ENCODE assay signal across 15 cellular contexts in the genomic region with DNA sequence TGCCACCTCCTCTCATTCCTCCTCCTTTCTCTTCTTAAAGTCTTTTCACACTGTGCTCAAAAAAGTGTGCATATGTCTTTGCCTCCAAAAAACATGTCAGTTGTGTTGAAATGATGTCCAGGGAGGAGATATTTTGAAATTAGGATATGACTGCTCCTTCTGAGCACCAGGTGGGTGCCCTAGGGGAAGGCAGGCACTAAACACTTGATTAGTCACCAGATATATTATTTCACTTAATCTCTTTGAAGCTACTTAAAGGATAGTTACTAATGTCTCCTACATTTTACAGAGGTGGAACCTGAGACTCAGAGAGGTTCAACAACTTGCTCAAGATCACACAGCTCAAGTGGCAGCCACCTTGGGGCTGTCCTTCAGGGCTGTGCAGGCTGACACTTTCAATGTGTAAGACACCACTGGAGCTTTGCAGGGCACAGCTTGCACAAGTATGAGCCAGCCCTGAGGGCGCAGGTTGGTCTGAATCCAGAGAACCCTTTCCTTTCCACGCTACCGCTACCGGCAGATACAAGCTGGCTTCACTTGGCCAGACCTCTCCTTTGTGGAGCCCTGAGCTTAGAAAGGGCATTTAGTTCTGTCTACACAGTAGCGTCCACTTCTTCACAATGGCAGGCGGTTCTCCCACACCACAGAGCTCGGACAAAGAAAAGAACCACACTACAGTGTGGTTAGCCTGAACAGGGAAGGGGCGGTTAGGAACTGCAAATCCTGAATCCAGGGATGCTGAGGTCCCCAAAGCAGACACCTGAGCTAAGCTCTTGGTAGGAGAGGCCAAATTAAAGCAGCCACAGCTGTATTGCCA. TPM values are rescaled to one million over a fixed set of nuclear protein-coding genes. Genes with fewer than 3 reads are reported as not detected.
DNase-seq lines count a peak whose midpoint lies in the region; ATAC-seq, FAIRE-seq and TF ChIP-seq lines count a peak whose summit lies in the region.
"Had no signal": no experiment of that assay in that cellular context is flagged by ENCODE, and none has a peak within 500 bp of the region (broad histone marks: within the 10 kb centered on the region; RNA-seq: fewer than 3 reads in every experiment).

No MANE protein-coding gene starts in this region.

- intact Hi-C loops in HepG2 (cut with micrococcal nuclease; ENCODE audit: unreplicated experiment): no loop called here
- intact Hi-C loops in right lobe of liver (cut with DNase I): no loop called here

- H3K27me3 ChIP-seq in HepG2 (ENCODE audit: control insufficient read depth in 1 of 2, insufficient read depth in 2 of 2, low read length in 2 of 2) (peaks cover 1 to 17% of the 10 kb centered on the region in 2 experiments; a peak in 4 of 5 replicates), right lobe of liver (no peaks in the 10 kb centered on the region), SK-N-SH (ENCODE audit: insufficient read depth) (no peaks in the 10 kb centered on the region), keratinocyte (ENCODE audit: control insufficient read depth, extremely low read depth, insufficient read depth, low read length) (no peaks in the 10 kb centered on the region)
- H3K27me3 ChIP-seq: ovary had no signal

- FAIRE-seq in HepG2 (lab: Jason Lieb, UNC) (no peak), keratinocyte (lab: Jason Lieb, UNC) (peak; percentile 98)
- FAIRE-seq: colon had no signal

- DNase-seq in HepG2 (ENCODE audit: low spot score) (no peak), right lobe of liver (no peak), SK-N-SH (no peak), keratinocyte (ENCODE audit: low read depth, low spot score) (peak; percentile 49), GM13977 (ENCODE audit: low spot score) (no peak), SW480 (ENCODE audit: low spot score) (no peak), NCI-H2196 (lab: John Stamatoyannopoulos, UW; ENCODE audit: unreplicated experiment) (no peak), NCI-H2196 treated with DMSO at 0.1 percent for 48 hours (lab: John Stamatoyannopoulos, UW; ENCODE audit: unreplicated experiment) (no peak)
- DNase-seq: activated CD4-positive, CD25-positive, alpha-beta regulatory T cell treated with anti-CD3 and anti-CD28 coated beads, Interleukin-2, amount 50 U/mL, for 72 hours; DMS153; MM.1S; OCI-M1; ovary; stimulated activated CD4-positive, alpha-beta T cell treated with anti-CD3 and anti-CD28 coated beads, Interleukin-12 subunit alpha, Interleukin-12 subunit beta, amount 100 ng/mL, for 4 hours had no signal

- H3K36me3 ChIP-seq in HepG2 (replicated peaks in 1 of 2; ENCODE audit: control insufficient read depth in 1 of 2, insufficient read depth in 2 of 2, low read length in 2 of 2): no peaks in the 10 kb centered on the region
- H3K36me3 ChIP-seq in right lobe of liver: no peaks in the 10 kb centered on the region
- H3K36me3 ChIP-seq in SK-N-SH (replicated peaks in 1 of 2; ENCODE audit: control insufficient read depth in 1 of 2, insufficient read depth in 2 of 2, low read length in 1 of 2): no peaks in the 10 kb centered on the region
- H3K36me3 ChIP-seq in keratinocyte (ENCODE audit: control insufficient read depth in 2 of 2, extremely low read depth in 1 of 2, insufficient read depth in 2 of 2, low read length in 2 of 2): no peaks in the 10 kb centered on the region
- H3K36me3 ChIP-seq: ovary had no signal

- TF ChIP-seq RAD21 in HepG2 (CRISPR knock-in tag; IDR thresholded peaks at IDR 0.05) (no peak), SK-N-SH (IDR thresholded peaks at IDR 0.05; ENCODE audit: low read length) (no peak)

- peaks cover 9% of the 10 kb centered on the region for H3F3A ChIP-seq in SK-N-SH (replicated peaks; ENCODE audit: insufficient read depth)

- H3K27ac ChIP-seq in HepG2 (ENCODE audit: extremely low read length, insufficient read depth, low read length) (no peak overlapping the region), right lobe of liver (no peak overlapping the region), SK-N-SH (ENCODE audit: low read depth in 2 of 2, low read length in 1 of 2) (peak overlapping the region; percentile 51 to 64; a peak in 3 of 4 replicates), keratinocyte (ENCODE audit: control insufficient read depth, insufficient read depth, low read length) (peak overlapping the region; percentile 64)
- H3K27ac ChIP-seq: ovary had no signal

- ATAC-seq in HepG2 (no peak), right lobe of liver (no peak)

- H3K4me2 ChIP-seq in HepG2 (ENCODE audit: low read depth, low read length) (no peak overlapping the region), SK-N-SH (peak overlapping the region; percentile 54), keratinocyte (ENCODE audit: control insufficient read depth, extremely low read depth, insufficient read depth, low read depth, low read length) (peak overlapping the region; percentile 62)

- H3K9me2 ChIP-seq in SK-N-SH: no peaks in the 10 kb centered on the region

- H2AFZ ChIP-seq in HepG2 (ENCODE audit: low read length) (no peak overlapping the region), SK-N-SH (ENCODE audit: low read depth) (0 out of 2 replicates have a peak overlapping the region, but pooled peaks have one; percentile 60), keratinocyte (ENCODE audit: control insufficient read depth, low read length) (no peak overlapping the region)

- no peak for TF ChIP-seq POLR2A in HepG2 (IDR thresholded peaks at IDR 0.05; ENCODE audit: insufficient read depth in 1 of 2, low read depth in 2 of 2, low read length in 2 of 2)
- no peak for TF ChIP-seq POLR2A in right lobe of liver (IDR thresholded peaks at IDR 0.05)

- no peak overlapping the region for H3K4me3 ChIP-seq in HepG2 (replicated peaks in 1 of 3; ENCODE audit: insufficient read depth in 1 of 3, low read depth in 2 of 3, low read length in 3 of 3)
- H3K4me3 ChIP-seq in right lobe of liver: no peak overlapping the region
- H3K4me3 ChIP-seq in SK-N-SH (ENCODE audit: low read depth in 2 of 2, low read length in 1 of 2): no peak overlapping the region
- H3K4me3 ChIP-seq in keratinocyte (ENCODE audit: control insufficient read depth in 2 of 3, extremely low read depth in 1 of 3, insufficient read depth in 2 of 3, low read depth in 1 of 3, low read length in 3 of 3): peak overlapping the region in 1 of 3 experiments; percentile 4
- H3K4me3 ChIP-seq: ovary had no signal

- BruUV-seq in HepG2 (replicated peaks; lab: Mats Ljungman, UMichigan): no TSS peak

- H3K79me2 ChIP-seq in HepG2 (ENCODE audit: insufficient read depth, low read length) (no peaks in the 10 kb centered on the region), SK-N-SH (ENCODE audit: insufficient read depth) (no peaks in the 10 kb centered on the region), keratinocyte (ENCODE audit: control insufficient read depth, insufficient read depth, low read length) (no peaks in the 10 kb centered on the region)

- H3K4me1 ChIP-seq in HepG2 (ENCODE audit: insufficient read depth, low read length) (peaks cover 13% of the 10 kb centered on the region), right lobe of liver (no peaks in the 10 kb centered on the region), SK-N-SH (ENCODE audit: control insufficient read depth in 1 of 2, insufficient read depth in 2 of 2, low read depth in 1 of 2, low read length in 1 of 2) (peaks cover 11 to 13% of the 10 kb centered on the region in 2 experiments; a peak in 2 of 4 replicates), keratinocyte (ENCODE audit: control insufficient read depth, extremely low read depth, insufficient read depth, low read length) (peaks cover 23% of the 10 kb centered on the region)

- CTCF ChIA-PET in HepG2 (lab: Yijun Ruan, JAX; ENCODE audit: low intra/inter-chr PET ratio, low total read pairs) (no interaction called here), SK-N-SH (lab: Yijun Ruan, JAX) (no interaction called here)

- TF ChIP-seq CTCF in HepG2 (CRISPR knock-in tag; IDR thresholded peaks at IDR 0.05) (no peak), right lobe of liver (IDR thresholded peaks at IDR 0.05) (no peak), SK-N-SH (IDR thresholded peaks at IDR 0.05) (no peak), keratinocyte (optimal IDR thresholded peaks at IDR 0.05 in 1 of 3, IDR thresholded peaks at IDR 0.05 in 1 of 3, conservative IDR thresholded peaks at IDR 0.05 in 1 of 3; ENCODE audit: extremely low read depth in 1 of 3, insufficient read depth in 2 of 3, low read length in 3 of 3) (no peak), GM13977 (IDR thresholded peaks at IDR 0.05; ENCODE audit: extremely low read depth, insufficient read depth, missing control alignments) (no peak)

- TF ChIP-seq EP300 in HepG2 (IDR thresholded peaks at IDR 0.05; ENCODE audit: low read depth in 2 of 2, low read length in 2 of 2) (no peak), HepG2 (CRISPR knock-in tag; IDR thresholded peaks at IDR 0.05; ENCODE audit: borderline replicate concordance) (no peak), SK-N-SH (IDR thresholded peaks at IDR 0.05; ENCODE audit: borderline replicate concordance in 1 of 2, low read depth in 1 of 2, low read length in 1 of 2) (no peak)

- H4K20me1 ChIP-seq in HepG2 (ENCODE audit: insufficient read depth, low read length): no peaks in the 10 kb centered on the region
- no peaks in the 10 kb centered on the region for H4K20me1 ChIP-seq in SK-N-SH (ENCODE audit: insufficient read depth)
- no peaks in the 10 kb centered on the region for H4K20me1 ChIP-seq in keratinocyte (ENCODE audit: control insufficient read depth, extremely low read depth, insufficient read depth, low read length)

- no peaks in the 10 kb centered on the region for H3K9me1 ChIP-seq in keratinocyte (ENCODE audit: control insufficient read depth, extremely low read depth, insufficient read depth, low read length)

- POLR2A ChIA-PET in HepG2 (lab: Yijun Ruan, JAX) (no interaction called here), SK-N-SH (lab: Yijun Ruan, JAX) (no interaction called here)

- in situ Hi-C loops in HepG2 (cut with HindIII; ENCODE audit: extremely low pct_ligation_motif_present, low pct_unique_long_range_greater_than_20kb) (no loop called here), GM13977 (cut with MboI; ENCODE audit: low pct_unique_long_range_greater_than_20kb, low sequenced_read_pairs, unreplicated experiment) (no loop called here)

- WGBS in HepG2 (ENCODE audit: low lambda C conversion rate): 70% methylated on average over 7 of the region's 8 CpGs
- 73% methylated on average over 5 of the region's 8 CpGs for WGBS in right lobe of liver (ENCODE audit: insufficient coverage, low coverage, low lambda C conversion rate, missing lambda C conversion rate)
- whole genome bisulfite sequencing in SK-N-SH (ENCODE audit: low lambda C conversion rate): 91% methylated on average over 7 of the region's 8 CpGs

- H3K9me3 ChIP-seq in HepG2 (ENCODE audit: low read length) (no peaks in the 10 kb centered on the region), right lobe of liver (no peaks in the 10 kb centered on the region), SK-N-SH (no peaks in the 10 kb centered on the region), keratinocyte (ENCODE audit: control insufficient read depth, low read depth, low read length) (no peaks in the 10 kb centered on the region)
- H3K9me3 ChIP-seq: ovary had no signal

- no peak overlapping the region for H3K9ac ChIP-seq in HepG2 (ENCODE audit: insufficient read depth, low read depth, low read length)
- H3K9ac ChIP-seq in SK-N-SH: no peak overlapping the region
- no peak overlapping the region for H3K9ac ChIP-seq in keratinocyte (ENCODE audit: control insufficient read depth, extremely low read depth, insufficient read depth, low read length)

- dilution Hi-C loops in keratinocyte (cut with MboI; ENCODE audit: extremely low pct_ligation_motif_present, low sequenced_read_pairs): no loop called here

RNA-seq across cellular contexts. Expression of a gene that starts 16.4 kb away (rescaled TPM):
- 0.21 and 0.31 TPM in 2 replicates for total RNA-seq in HepG2 (2016; rRNA removed; fragmentation: Illumina TruSeq; extraction: Trizol)
- 0.09 and 0.10 TPM in 2 replicates for total RNA-seq in HepG2 (2016; cell fraction: cytosol; rRNA removed; fragmentation: Illumina TruSeq; extraction: Trizol; ENCODE audit: low read depth)
- total RNA-seq in HepG2 (2016; cell fraction: insoluble cytoplasmic fraction; rRNA removed; fragmentation: Illumina TruSeq; extraction: Trizol): 0.21 and 0.24 TPM in 2 replicates
- 0.06 and 0.07 TPM in 2 replicates for total RNA-seq in HepG2 (2016; cell fraction: membrane; rRNA removed; fragmentation: Illumina TruSeq; extraction: Trizol)
- total RNA-seq in HepG2 (2016; cell fraction: nucleus; rRNA removed; fragmentation: Illumina TruSeq; extraction: Trizol): 0.75 and 1.1 TPM in 2 replicates
- polyA plus RNA-seq in HepG2 (2011; rRNA removed): 2.4 and 3.9 TPM in 2 replicates
- polyA plus RNA-seq in HepG2 (2011; cell fraction: cytosol; rRNA removed): 1.0 and 1.5 TPM in 2 replicates
- polyA plus RNA-seq in HepG2 (2011; cell fraction: nucleus; rRNA removed): 9.1 and 12.8 TPM in 2 replicates
- 5.6 and 9.2 TPM in 2 replicates for polyA plus RNA-seq in HepG2 (2012)
- polyA plus RNA-seq in HepG2 (2016; cell fraction: cytosol; fragmentation: Illumina TruSeq; extraction: Trizol; ENCODE audit: low read depth): 0.05 and 0.07 TPM in 2 replicates
- 0.13 and 0.22 TPM in 2 replicates for polyA plus RNA-seq in HepG2 (2016; cell fraction: insoluble cytoplasmic fraction; fragmentation: Illumina TruSeq; extraction: Trizol; ENCODE audit: low read depth)
- 0.09 and 0.14 TPM in 2 replicates for polyA plus RNA-seq in HepG2 (2016; cell fraction: membrane; fragmentation: Illumina TruSeq; extraction: Trizol; ENCODE audit: low read depth)
- polyA plus RNA-seq in HepG2 (2016; cell fraction: nucleus; fragmentation: Illumina TruSeq; extraction: Trizol; ENCODE audit: insufficient read depth, low read depth): 0.51 and 1.2 TPM in 2 replicates
- polyA minus RNA-seq in HepG2 (2011; rRNA and poly(A)+ RNA removed; ENCODE audit: low replicate concordance): 0.21 and 2.9 TPM in 2 replicates
- polyA minus RNA-seq in HepG2 (2011; cell fraction: cytosol; rRNA and poly(A)+ RNA removed): 1.4 and 2.6 TPM in 2 replicates
- 24.1 and 33.8 TPM in 2 replicates for polyA minus RNA-seq in HepG2 (2011; cell fraction: nucleus; rRNA and poly(A)+ RNA removed)
- 10 to 100 TPM in 3 of 6 experiments, 1 to 10 TPM in 2, under 1 TPM in 1; 0.66 to 27.9 (median 8.4) TPM for total RNA-seq in right lobe of liver
- 8.9 and 17.5 TPM in 2 replicates for polyA plus RNA-seq in SK-N-SH (2012; rRNA removed)
- 5.1 and 5.2 TPM in 2 replicates for polyA plus RNA-seq in SK-N-SH (2012; cell fraction: cytosol; rRNA removed)
- 34.0 and 60.6 TPM in 2 replicates for polyA plus RNA-seq in SK-N-SH (2012; cell fraction: nucleus; rRNA removed)
- polyA plus RNA-seq in keratinocyte: 0.01 to 0.19 TPM (median 0.07 TPM) in 3 replicates
- polyA plus RNA-seq in keratinocyte (2011; ENCODE audit: low read depth): not detected
- polyA plus RNA-seq in keratinocyte (2011; cell fraction: cytosol; rRNA removed): 0.07 TPM in 1 of 2 replicates, not detected in the other
- polyA plus RNA-seq in keratinocyte (2011; cell fraction: nucleus; rRNA removed): 0.05 and 0.12 TPM in 2 replicates
- polyA plus RNA-seq in keratinocyte (2012; ENCODE audit: low replicate concordance): 0.05 TPM in 1 of 2 replicates, not detected in the other
- 0.64 TPM in 1 of 3 replicates, not detected in the others for polyA minus RNA-seq in keratinocyte
- polyA minus RNA-seq in keratinocyte (2011; cell fraction: cytosol; rRNA and poly(A)+ RNA removed): not detected
- polyA minus RNA-seq in keratinocyte (2011; cell fraction: nucleus; rRNA and poly(A)+ RNA removed): 0.23 TPM in 1 of 2 replicates, not detected in the other

RNA-seq across cellular contexts. Expression of a gene that starts 58.8 kb away (rescaled TPM):
- 43.9 and 58.3 TPM in 2 replicates for total RNA-seq in HepG2 (2016; rRNA removed; fragmentation: Illumina TruSeq; extraction: Trizol)
- 12.6 and 16.9 TPM in 2 replicates for total RNA-seq in HepG2 (2016; cell fraction: cytosol; rRNA removed; fragmentation: Illumina TruSeq; extraction: Trizol; ENCODE audit: low read depth)
- total RNA-seq in HepG2 (2016; cell fraction: insoluble cytoplasmic fraction; rRNA removed; fragmentation: Illumina TruSeq; extraction: Trizol): 42.4 and 58.8 TPM in 2 replicates
- total RNA-seq in HepG2 (2016; cell fraction: membrane; rRNA removed; fragmentation: Illumina TruSeq; extraction: Trizol): 24.9 and 27.8 TPM in 2 replicates
- total RNA-seq in HepG2 (2016; cell fraction: nucleus; rRNA removed; fragmentation: Illumina TruSeq; extraction: Trizol): 42.9 and 45.6 TPM in 2 replicates
- polyA plus RNA-seq in HepG2 (2011; rRNA removed): 58.7 and 89.0 TPM in 2 replicates
- 25.9 and 33.0 TPM in 2 replicates for polyA plus RNA-seq in HepG2 (2011; cell fraction: cytosol; rRNA removed)
- 93.3 and 107 TPM in 2 replicates for polyA plus RNA-seq in HepG2 (2011; cell fraction: nucleus; rRNA removed)
- polyA plus RNA-seq in HepG2 (2012): 35.2 and 39.1 TPM in 2 replicates
- polyA plus RNA-seq in HepG2 (2016; cell fraction: cytosol; fragmentation: Illumina TruSeq; extraction: Trizol; ENCODE audit: low read depth): 4.8 and 5.1 TPM in 2 replicates
- 31.6 and 31.8 TPM in 2 replicates for polyA plus RNA-seq in HepG2 (2016; cell fraction: insoluble cytoplasmic fraction; fragmentation: Illumina TruSeq; extraction: Trizol; ENCODE audit: low read depth)
- 8.4 and 9.1 TPM in 2 replicates for polyA plus RNA-seq in HepG2 (2016; cell fraction: membrane; fragmentation: Illumina TruSeq; extraction: Trizol; ENCODE audit: low read depth)
- polyA plus RNA-seq in HepG2 (2016; cell fraction: nucleus; fragmentation: Illumina TruSeq; extraction: Trizol; ENCODE audit: insufficient read depth, low read depth): 36.3 and 37.2 TPM in 2 replicates
- 20.1 and 50.7 TPM in 2 replicates for polyA minus RNA-seq in HepG2 (2011; rRNA and poly(A)+ RNA removed; ENCODE audit: low replicate concordance)
- polyA minus RNA-seq in HepG2 (2011; cell fraction: cytosol; rRNA and poly(A)+ RNA removed): 50.6 and 52.2 TPM in 2 replicates
- 154 and 172 TPM in 2 replicates for polyA minus RNA-seq in HepG2 (2011; cell fraction: nucleus; rRNA and poly(A)+ RNA removed)
- total RNA-seq in right lobe of liver: 10 to 100 TPM in 3 of 6 experiments, 1 to 10 TPM in 3; 9.2 to 16.0 (median 10.2) TPM
- polyA plus RNA-seq in SK-N-SH (2012; rRNA removed): 6.6 and 10.0 TPM in 2 replicates
- polyA plus RNA-seq in SK-N-SH (2012; cell fraction: cytosol; rRNA removed): 9.1 and 10.1 TPM in 2 replicates
- polyA plus RNA-seq in SK-N-SH (2012; cell fraction: nucleus; rRNA removed): 6.4 and 16.0 TPM in 2 replicates
- 32.4 to 52.1 TPM (median 35.2 TPM) in 3 replicates for polyA plus RNA-seq in keratinocyte
- polyA plus RNA-seq in keratinocyte (2011; ENCODE audit: low read depth): 168 TPM
- polyA plus RNA-seq in keratinocyte (2011; cell fraction: cytosol; rRNA removed): 23.2 and 57.4 TPM in 2 replicates
- 45.1 and 46.7 TPM in 2 replicates for polyA plus RNA-seq in keratinocyte (2011; cell fraction: nucleus; rRNA removed)
- polyA plus RNA-seq in keratinocyte (2012; ENCODE audit: low replicate concordance): 26.7 and 32.1 TPM in 2 replicates
- 16.7 to 62.3 TPM (median 35.9 TPM) in 3 replicates for polyA minus RNA-seq in keratinocyte
- 23.8 TPM for polyA minus RNA-seq in keratinocyte (2011; cell fraction: cytosol; rRNA and poly(A)+ RNA removed)
- 29.8 and 58.3 TPM in 2 replicates for polyA minus RNA-seq in keratinocyte (2011; cell fraction: nucleus; rRNA and poly(A)+ RNA removed)

Comparison
In these comparisons a context has a peak if more than half of its experiments do, and no peak if none do; other contexts are left out.
1. H3K27ac ChIP-seq: peak in SK-N-SH (2 of 2) and keratinocyte (single experiment); none in HepG2 (single experiment) and right lobe of liver (0 of 3).